ENCODE assay signal across 21 cellular contexts in genomic region chrX:29952016-29952415, GRCh38.
"Had no signal": no experiment of that assay in that cellular context is flagged by ENCODE, and none has a peak within 500 bp of the region (broad histone marks: within the 10 kb centered on the region; RNA-seq: fewer than 3 reads in every experiment).

No MANE protein-coding gene starts in this region.

- H3K4me3 ChIP-seq: cardiac muscle cell, dorsolateral prefrontal cortex, gastrocnemius medialis, left lung, thyroid gland had no signal

- H3K9me3 ChIP-seq: gastrocnemius medialis, left lung, thyroid gland had no signal

- H3K4me1 ChIP-seq: gastrocnemius medialis, left lung, thyroid gland had no signal

- DNase-seq: activated CD4-positive, alpha-beta T cell treated with anti-CD3 and anti-CD28 coated beads for 48 hours; activated CD4-positive, CD25-positive, alpha-beta regulatory T cell; activated CD8-positive, alpha-beta T cell treated with anti-CD3 and anti-CD28 coated beads, Interleukin-2, amount 10 ng/mL, durations not matched to agents 7 days and 5 days; activated naive CD4-positive, alpha-beta T cell treated with anti-CD3 and anti-CD28 coated beads for 36 hours; activated T-cell treated with anti-CD3 and anti-CD28 coated beads, Interleukin-2, amount 50 U/mL, for 4 hours; dorsolateral prefrontal cortex; gastrocnemius medialis; head of caudate nucleus; kidney; left lung; midbrain; nephron progenitor cell; nucleus accumbens; retina; stimulated activated CD4-positive, alpha-beta T cell treated with anti-CD3 and anti-CD28 coated beads, Interleukin-12 subunit alpha, Interleukin-12 subunit beta, amount 100 ng/mL, for 4 hours; stimulated activated CD4-positive, alpha-beta T cell treated with anti-CD3 and anti-CD28 coated beads, Interleukin-1b, Interleukin-23, amount 100 ng/mL, for 48 hours; stimulated activated naive CD4-positive, alpha-beta T cell treated with Interleukin-2 at 50 U/mL for 16 hours; T-helper 1 cell; T-helper 9 cell; thyroid gland had no signal

- H3K27me3 ChIP-seq: cardiac muscle cell, gastrocnemius medialis, left lung, thyroid gland had no signal

- H3K27ac ChIP-seq: cardiac muscle cell, dorsolateral prefrontal cortex, gastrocnemius medialis, left lung, thyroid gland had no signal

- H3K36me3 ChIP-seq: cardiac muscle cell, gastrocnemius medialis, left lung, thyroid gland had no signal
